22 cellular contexts compared by ENCODE assay signal in genomic region chr17:1519678-1520077, GRCh38.
"Had no signal": no experiment of that assay in that cellular context is flagged by ENCODE, and none has a peak within 500 bp of the region (broad histone marks: within the 10 kb centered on the region; RNA-seq: fewer than 3 reads in every experiment).

No MANE protein-coding gene starts in this region.

- FAIRE-seq: islet of Langerhans, TTC549 had no signal

- H3K27ac ChIP-seq: body of pancreas, esophagus muscularis mucosa, right lobe of liver, skin epidermis, stomach, vagina had no signal

- ATAC-seq: activated CD4-positive, alpha-beta T cell treated with anti-CD3 and anti-CD28 coated beads for 36 hours; body of pancreas; gastrocnemius medialis; left ventricle myocardium superior; right lobe of liver had no signal

- DNase-seq: activated B cell treated with CpG ODN at 0.5 μM for 24 hours; activated CD4-positive, alpha-beta memory T cell treated with anti-CD3 and anti-CD28 coated beads for 36 hours; activated CD4-positive, alpha-beta T cell treated with anti-CD3 and anti-CD28 coated beads for 36 hours; activated naive CD4-positive, alpha-beta T cell treated with Interleukin-2 at 50 U/mL for 16 hours; activated T-cell treated with anti-CD3 and anti-CD28 coated beads, Interleukin-2, amount 50 U/mL, for 48 hours; anterior cingulate cortex; body of pancreas; effector memory CD4-positive, alpha-beta T cell; gastrocnemius medialis; left ventricle myocardium superior; midbrain; occipital lobe; right lobe of liver; stimulated activated CD4-positive, alpha-beta T cell treated with anti-CD3 and anti-CD28 coated beads, Interleukin-1b, Interleukin-23, amount 100 ng/mL, for 48 hours; stomach; trophoblast cell had no signal

- H3K4me3 Mint-ChIP-seq: activated CD4-positive, alpha-beta memory T cell treated with anti-CD3 and anti-CD28 coated beads for 36 hours; activated CD4-positive, alpha-beta T cell treated with anti-CD3 and anti-CD28 coated beads for 36 hours; T-helper 2 cell treated with Interferon-gamma antibody and Interleukin-4, amounts not matched to agents 5 μg/mL and 100 μg/mL, for 36 hours had no signal

- H3K9me3 ChIP-seq: body of pancreas, esophagus muscularis mucosa, gastrocnemius medialis, right lobe of liver, stomach, vagina had no signal

- H3K4me3 ChIP-seq: body of pancreas, esophagus muscularis mucosa, gastrocnemius medialis, right lobe of liver, skin epidermis, stomach, vagina had no signal

- H3K9me3 Mint-ChIP-seq: activated B cell treated with CpG ODN at 0.5 μM for 24 hours; activated CD4-positive, alpha-beta memory T cell treated with anti-CD3 and anti-CD28 coated beads for 36 hours; T-helper 2 cell treated with Interferon-gamma antibody and Interleukin-4, amounts not matched to agents 5 μg/mL and 100 μg/mL, for 36 hours had no signal

- H3K27me3 ChIP-seq: body of pancreas, esophagus muscularis mucosa, gastrocnemius medialis, right lobe of liver, stomach, vagina had no signal

- H3K27ac Mint-ChIP-seq: activated B cell treated with CpG ODN at 0.5 μM for 24 hours; activated CD4-positive, alpha-beta memory T cell treated with anti-CD3 and anti-CD28 coated beads for 36 hours; T-helper 2 cell treated with Interferon-gamma antibody and Interleukin-4, amounts not matched to agents 5 μg/mL and 100 μg/mL, for 36 hours had no signal

- H3K27me3 Mint-ChIP-seq: activated B cell treated with CpG ODN at 0.5 μM for 24 hours; activated CD4-positive, alpha-beta memory T cell treated with anti-CD3 and anti-CD28 coated beads for 36 hours; activated CD4-positive, alpha-beta T cell treated with anti-CD3 and anti-CD28 coated beads for 36 hours had no signal
